ENCODE assay signal across 19 cellular contexts in the genomic region with DNA sequence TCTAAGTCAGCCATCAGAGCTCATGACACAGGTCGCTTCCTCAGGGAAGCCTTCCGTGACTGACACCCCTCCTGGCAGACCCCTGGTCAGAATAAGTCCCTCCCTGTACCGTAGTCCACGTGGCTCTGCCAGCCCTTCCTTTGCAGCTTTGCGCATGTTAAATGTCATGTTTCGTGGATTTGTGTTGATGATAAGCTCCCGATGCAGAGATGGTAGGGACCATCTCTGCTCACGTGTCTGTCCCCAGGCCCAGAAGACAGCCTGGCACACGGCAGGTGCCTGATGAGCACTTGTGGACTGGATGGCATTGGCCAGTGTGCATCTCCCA.
A peak's percentile ranks its signal among the peaks of the same experiment; 100 is the strongest.
DNase-seq lines count a peak whose midpoint lies in the region; ATAC-seq, FAIRE-seq and TF ChIP-seq lines count a peak whose summit lies in the region.
"Had no signal": no experiment of that assay in that cellular context is flagged by ENCODE, and none has a peak within 500 bp of the region (broad histone marks: within the 10 kb centered on the region; RNA-seq: fewer than 3 reads in every experiment).

No MANE protein-coding gene starts in this region.

- H3K36me3 Mint-ChIP-seq in activated T-cell treated with anti-CD3 and anti-CD28 coated beads, Interleukin-2, amount 50 U/mL, for 4 hours (ENCODE audit: insufficient read depth) = peaks cover 6% of the 10 kb centered on the region

- H3K9me3 ChIP-seq in breast epithelium (no peaks in the 10 kb centered on the region), mammary epithelial cell (replicated peaks; ENCODE audit: insufficient read depth, low read length) (no peaks in the 10 kb centered on the region), esophagus muscularis mucosa (no peaks in the 10 kb centered on the region)

- 92% methylated on average over 8 of the region's 9 CpGs for WGBS in mammary epithelial cell (ENCODE audit: low coverage, missing lambda C conversion rate)
- 87% methylated on average over 7 of the region's 9 CpGs for WGBS in esophagus muscularis mucosa

- no peak overlapping the region for H3K4me2 ChIP-seq in mammary epithelial cell (ENCODE audit: insufficient read depth, low read depth, low read length)

- H3K9me3 Mint-ChIP-seq in activated T-cell treated with anti-CD3 and anti-CD28 coated beads, Interleukin-2, amount 50 U/mL, for 4 hours = peaks cover 5% of the 10 kb centered on the region

- H3K9ac ChIP-seq in mammary epithelial cell (ENCODE audit: insufficient read depth, low read length) = no peak overlapping the region

- TF ChIP-seq POLR2A in breast epithelium (IDR thresholded peaks at IDR 0.05) = no peak
- TF ChIP-seq POLR2A in esophagus muscularis mucosa (IDR thresholded peaks at IDR 0.05; ENCODE audit: low read depth) = no peak

- intact Hi-C loops in breast epithelium (cut with DNase I; ENCODE audit: low total_unique reads) (no loop called here), mammary epithelial cell (cut with micrococcal nuclease) (no loop called here), esophagus muscularis mucosa (cut with DNase I) (loop anchor here (5.0 kb wide), 2 partner anchors 50 to 75 kb away; partner anchors contain the start of gene DHRS3), posterior vena cava (cut with DNase I) (loop anchor here in 1 of 2 donors (5.0 kb wide), 1 partner anchor 75 kb away; the partner anchor contains the start of gene DHRS3)

- H3K4me3 ChIP-seq in breast epithelium (no peak overlapping the region), mammary epithelial cell (replicated peaks in 1 of 3; ENCODE audit: insufficient read depth in 1 of 3, low read depth in 2 of 3, low read length in 3 of 3) (no peak overlapping the region), esophagus muscularis mucosa (no peak overlapping the region)
- H3K4me3 ChIP-seq: SK-N-MC, spleen had no signal

- dilution Hi-C loops in mammary epithelial cell (cut with HindIII; ENCODE audit: low sequenced_read_pairs) = no loop called here

- no peak for TF ChIP-seq CTCF in breast epithelium (IDR thresholded peaks at IDR 0.05)
- TF ChIP-seq CTCF in mammary epithelial cell (conservative IDR thresholded peaks at IDR 0.05 in 1 of 2, IDR thresholded peaks at IDR 0.05 in 1 of 2; ENCODE audit: extremely low read depth in 1 of 2, insufficient read depth in 1 of 2, low read depth in 1 of 2, low read length in 2 of 2) = no peak
- TF ChIP-seq CTCF in esophagus muscularis mucosa (IDR thresholded peaks at IDR 0.05) = no peak

- H3K27me3 ChIP-seq in breast epithelium (no peaks in the 10 kb centered on the region), mammary epithelial cell (ENCODE audit: insufficient read depth, low read length) (peaks cover 2% of the 10 kb centered on the region), esophagus muscularis mucosa (no peaks in the 10 kb centered on the region)

- H4K20me1 ChIP-seq in mammary epithelial cell (ENCODE audit: insufficient read depth, low read length) = no peaks in the 10 kb centered on the region

- no peak overlapping the region for H3K4me3 Mint-ChIP-seq in activated T-cell treated with anti-CD3 and anti-CD28 coated beads, Interleukin-2, amount 50 U/mL, for 4 hours
- H3K4me3 Mint-ChIP-seq: activated T-cell treated with anti-CD3 and anti-CD28 coated beads, Interleukin-2, amount 50 U/mL, for 72 hours; CD4-positive, CD25-positive, alpha-beta regulatory T cell had no signal

- no peak for TF ChIP-seq EP300 in esophagus muscularis mucosa (IDR thresholded peaks at IDR 0.05)

- peak overlapping the region; percentile 74 to 86 for H3K27ac ChIP-seq in breast epithelium
- no peak overlapping the region for H3K27ac ChIP-seq in mammary epithelial cell (ENCODE audit: insufficient read depth, low read depth, low read length)
- H3K27ac ChIP-seq in esophagus muscularis mucosa (replicated peaks in 1 of 4) = peak overlapping the region; percentile 84 to 90 (median 88)
- H3K27ac ChIP-seq: foreskin keratinocyte, SK-N-MC, spleen had no signal

- in situ Hi-C loops in mammary epithelial cell (cut with MboI; ENCODE audit: low sequenced_read_pairs in 2 of 2) = no loop called here

- H3K36me3 ChIP-seq in breast epithelium (no peaks in the 10 kb centered on the region), mammary epithelial cell (ENCODE audit: insufficient read depth, low read length) (no peaks in the 10 kb centered on the region), esophagus muscularis mucosa (no peaks in the 10 kb centered on the region)
- H3K36me3 ChIP-seq: spleen had no signal

- no TSS peak for BruUV-seq in mammary epithelial cell (replicated peaks; lab: Mats Ljungman, UMichigan)

- peaks cover 5 to 7% of the 10 kb centered on the region in 2 donors for H3K4me1 ChIP-seq in breast epithelium
- H3K4me1 ChIP-seq in mammary epithelial cell (ENCODE audit: insufficient read depth, low read length) = peaks cover 7% of the 10 kb centered on the region
- peaks cover 23 to 48% (median 45%) of the 10 kb centered on the region in 4 donors for H3K4me1 ChIP-seq in esophagus muscularis mucosa
- H3K4me1 ChIP-seq: foreskin keratinocyte had no signal

- no peaks in the 10 kb centered on the region for H3K27me3 Mint-ChIP-seq in activated T-cell treated with anti-CD3 and anti-CD28 coated beads, Interleukin-2, amount 50 U/mL, for 4 hours (ENCODE audit: low read depth)

- CTCF ChIA-PET in mammary epithelial cell (lab: Charles Lee; ENCODE audit: low non-redundant PET) = no interaction called here

- FAIRE-seq in urothelium cell line (lab: Jason Lieb, UNC) = peak; percentile 62
- FAIRE-seq: endometrium had no signal

- ATAC-seq in HG02571 (IDR thresholded peaks at IDR 0.05; ENCODE audit: unreplicated experiment) = no peak
- ATAC-seq in GM21367 (IDR thresholded peaks at IDR 0.05; ENCODE audit: unreplicated experiment) = no peak
- ATAC-seq in activated T-cell treated with anti-CD3 and anti-CD28 coated beads, Interleukin-2, amount 50 U/mL, for 4 hours = no peak
- ATAC-seq: activated T-cell treated with anti-CD3 and anti-CD28 coated beads, Interleukin-2, amount 50 U/mL, for 72 hours; foreskin keratinocyte had no signal

- H3K79me2 ChIP-seq in mammary epithelial cell (ENCODE audit: insufficient read depth, low read length) = no peaks in the 10 kb centered on the region

- no peaks in the 10 kb centered on the region for H3K4me1 Mint-ChIP-seq in activated T-cell treated with anti-CD3 and anti-CD28 coated beads, Interleukin-2, amount 50 U/mL, for 4 hours (ENCODE audit: low read depth)

- H2AFZ ChIP-seq in mammary epithelial cell (ENCODE audit: low read depth, low read length) = no peak overlapping the region

- no peak for DNase-seq in breast epithelium (ENCODE audit: low spot score in 2 of 2)
- DNase-seq in mammary epithelial cell = no peak
- DNase-seq in esophagus muscularis mucosa (ENCODE audit: extremely low spot score) = no peak
- DNase-seq in posterior vena cava (ENCODE audit: low spot score) = peak; percentile 72
- no peak for DNase-seq in urothelium cell line (ENCODE audit: low spot score)
- no peak for DNase-seq in activated T-cell treated with anti-CD3 and anti-CD28 coated beads, Interleukin-2, amount 50 U/mL, for 4 hours
- DNase-seq: activated CD4-positive, alpha-beta T cell treated with anti-CD3 and anti-CD28 coated beads, Interleukin-2, amount 50 U/mL, for 4 hours; activated T-cell treated with anti-CD3 and anti-CD28 coated beads, Interleukin-2, amount 50 U/mL, for 72 hours; CD4-positive, CD25-positive, alpha-beta regulatory T cell; cerebellar nuclear complex; DMS79 treated with DMSO at 0.1 percent for 48 hours; foreskin keratinocyte; NCI-H146; spleen; stimulated activated naive CD4-positive, alpha-beta T cell treated with Interleukin-2 at 50 U/mL for 16 hours had no signal
